Comparison of ENCODE assay signal across 10 cellular contexts in genomic region chr20:53116733-53117132, GRCh38.
"Had no signal": no experiment of that assay in that cellular context is flagged by ENCODE, and none has a peak within 500 bp of the region (broad histone marks: within the 10 kb centered on the region; RNA-seq: fewer than 3 reads in every experiment).

No MANE protein-coding gene starts in this region.

- H3K4me3 Mint-ChIP-seq: H9, HFFc6 had no signal

- H3K36me3 ChIP-seq: HAP-1 had no signal

- DNase-seq: GM23248, GOT3, H7, H9, HCEC 1CT, HFFc6 had no signal

- H2AFZ ChIP-seq: GM23248 had no signal

- FAIRE-seq: H1, H54 had no signal

- ATAC-seq: HCT116 had no signal

- H3K9me3 ChIP-seq: HAP-1 had no signal

- H3K27ac ChIP-seq: GM23248 had no signal

- H3K4me1 ChIP-seq: HAP-1 had no signal

- H3K27ac Mint-ChIP-seq: HFFc6 had no signal

- H3K4me3 ChIP-seq: GM23248, HAP-1 had no signal

- H3K9ac ChIP-seq: GM23248 had no signal
